ENCODE assay signal across 9 cellular contexts in the genomic region with DNA sequence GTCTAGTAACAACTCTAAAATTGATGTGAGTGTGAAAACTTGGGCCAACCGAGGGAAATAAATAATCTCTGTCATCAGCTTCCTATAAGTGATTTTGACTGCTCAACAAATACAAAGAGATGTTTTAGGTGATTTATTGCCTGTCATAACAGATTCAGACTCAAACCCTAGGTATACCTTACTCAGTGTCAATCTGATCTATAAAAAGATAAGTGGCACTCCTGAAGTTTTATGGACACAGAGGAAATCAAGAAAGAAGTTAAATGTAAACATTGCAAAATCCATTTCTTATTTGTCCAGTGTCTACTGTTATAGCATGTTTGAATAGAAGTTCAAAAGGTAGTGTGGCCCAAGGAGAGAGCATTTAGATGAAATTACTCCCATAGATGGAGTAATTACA. TPM values are rescaled to one million over a fixed set of nuclear protein-coding genes. Genes with fewer than 3 reads are reported as not detected.
"Had no signal": no experiment of that assay in that cellular context is flagged by ENCODE, and none has a peak within 500 bp of the region (broad histone marks: within the 10 kb centered on the region; RNA-seq: fewer than 3 reads in every experiment).

No MANE protein-coding gene starts in this region.

RNA-seq across cellular contexts. Expression of a gene that starts 30.4 kb away (rescaled TPM):
- total RNA-seq: K562, MCF 10A, NCI-H460, OCI-LY7, PC-9, Peyer's patch, Right ventricle myocardium inferior, SJCRH30 had no signal
- polyA plus RNA-seq: IgD-negative memory B cell, K562 had no signal
